ENCODE assay signal across 18 cellular contexts in the genomic region with DNA sequence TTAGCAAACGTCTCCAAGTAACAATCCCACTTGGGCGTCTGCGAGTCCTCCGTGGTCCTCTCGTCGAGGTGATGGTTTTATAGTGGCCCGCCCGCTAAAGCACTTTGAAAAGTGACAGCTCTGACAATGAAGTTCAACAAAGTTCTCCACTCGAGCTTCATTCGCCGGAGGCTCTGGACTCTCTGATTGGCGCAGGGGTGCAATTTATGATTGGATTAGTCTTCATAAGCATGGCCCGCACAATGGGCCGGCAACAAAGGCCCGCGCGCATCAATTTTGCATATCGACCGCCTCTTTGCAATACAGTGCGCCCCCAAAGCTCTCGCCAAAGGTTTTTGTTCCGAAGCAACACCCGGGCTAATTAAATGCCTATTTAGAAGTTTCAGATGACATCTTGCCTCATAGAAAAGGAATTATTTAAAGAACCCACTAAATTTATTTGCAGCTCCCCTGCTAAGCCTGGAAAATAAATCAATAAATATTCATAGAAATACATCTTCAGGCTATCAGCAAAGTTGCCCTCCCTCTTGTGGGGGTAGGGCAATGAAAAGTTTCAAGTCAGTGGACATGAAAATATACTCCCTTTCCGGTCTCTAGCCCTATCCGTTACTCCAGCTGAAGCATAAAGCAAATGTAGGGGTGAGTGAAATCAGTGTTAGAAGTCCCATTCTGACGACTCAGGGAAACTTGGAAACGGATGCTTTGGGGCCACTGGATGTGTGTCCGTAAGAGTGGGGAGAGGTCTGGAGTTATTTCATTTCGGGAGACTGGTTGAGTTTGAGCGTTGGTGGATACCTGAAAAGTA. TPM values are rescaled to one million over a fixed set of nuclear protein-coding genes. Genes with fewer than 3 reads are reported as not detected.
DNase-seq lines count a peak whose midpoint lies in the region; TF ChIP-seq lines count a peak whose summit lies in the region.
"Had no signal": no experiment of that assay in that cellular context is flagged by ENCODE, and none has a peak within 500 bp of the region (broad histone marks: within the 10 kb centered on the region; RNA-seq: fewer than 3 reads in every experiment).

A gene with protein sequence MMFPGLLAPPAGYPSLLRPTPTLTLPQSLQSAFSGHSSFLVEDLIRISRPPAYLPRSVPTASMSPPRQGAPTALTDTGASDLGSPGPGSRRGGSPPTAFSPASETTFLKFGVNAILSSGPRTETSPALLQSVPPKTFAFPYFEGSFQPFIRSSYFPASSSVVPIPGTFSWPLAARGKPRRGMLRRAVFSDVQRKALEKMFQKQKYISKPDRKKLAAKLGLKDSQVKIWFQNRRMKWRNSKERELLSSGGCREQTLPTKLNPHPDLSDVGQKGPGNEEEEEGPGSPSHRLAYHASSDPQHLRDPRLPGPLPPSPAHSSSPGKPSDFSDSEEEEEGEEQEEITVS (minus strand): TSS at position 51 of the 805 bp plus-strand sequence. CDS start 151 bp downstream, outside the sequence.

- CTCF ChIA-PET in activated naive CD4-positive, alpha-beta T cell treated with anti-CD3 and anti-CD28 coated beads for 36 hours (lab: Charles Lee): no interaction called here

- no peaks in the 10 kb centered on the region for H3K9me3 Mint-ChIP-seq in activated naive CD4-positive, alpha-beta T cell treated with anti-CD3 and anti-CD28 coated beads for 36 hours
- H3K9me3 Mint-ChIP-seq in IgD-negative memory B cell (peaks cover 5 to 17% (median 10%) of the 10 kb centered on the region in 3 donors), endothelial cell (ENCODE audit: unreplicated experiment) (no peaks in the 10 kb centered on the region)

- H3K27me3 ChIP-seq in neuron (ENCODE audit: insufficient read depth, low read length) (peaks cover 95% of the 10 kb centered on the region), transverse colon (peaks cover 100% of the 10 kb centered on the region)

- peaks cover 80% of the 10 kb centered on the region for H3K27me3 Mint-ChIP-seq in activated naive CD4-positive, alpha-beta T cell treated with anti-CD3 and anti-CD28 coated beads for 36 hours (ENCODE audit: low read depth)
- peaks cover 65% of the 10 kb centered on the region for H3K27me3 Mint-ChIP-seq in IgD-negative memory B cell
- H3K27me3 Mint-ChIP-seq in endothelial cell (ENCODE audit: unreplicated experiment): peaks cover 47% of the 10 kb centered on the region

- no peak within 1 kb of the TSS for H3K4me3 Mint-ChIP-seq in activated naive CD4-positive, alpha-beta T cell treated with anti-CD3 and anti-CD28 coated beads for 36 hours
- H3K4me3 Mint-ChIP-seq in IgD-negative memory B cell: peak within 1 kb of the TSS in 3 of 4 donors; percentile 22 to 43 (median 26)
- peak within 1 kb of the TSS; percentile 31 for H3K4me3 Mint-ChIP-seq in endothelial cell (ENCODE audit: unreplicated experiment)
- H3K4me3 Mint-ChIP-seq: HFFc6 had no signal

- no peak within 1 kb of the TSS for H3K27ac ChIP-seq in transverse colon
- H3K27ac ChIP-seq: heart left ventricle, PC-9, SK-N-MC, tibial artery had no signal

- H3K4me1 ChIP-seq in neuron (ENCODE audit: insufficient read depth, low read length): peaks cover 25% of the 10 kb centered on the region
- H3K4me1 ChIP-seq in transverse colon: peaks cover 7 to 33% (median 28%) of the 10 kb centered on the region in 4 donors

- peaks cover 50% of the 10 kb centered on the region for H3K4me1 Mint-ChIP-seq in activated naive CD4-positive, alpha-beta T cell treated with anti-CD3 and anti-CD28 coated beads for 36 hours (ENCODE audit: low read depth)
- H3K4me1 Mint-ChIP-seq in IgD-negative memory B cell (peaks cover 9 to 14% (median 10%) of the 10 kb centered on the region in 3 donors), endothelial cell (ENCODE audit: unreplicated experiment) (peaks cover 36% of the 10 kb centered on the region)

- no peak for TF ChIP-seq POLR2A in transverse colon (IDR thresholded peaks at IDR 0.05)

- H3K36me3 ChIP-seq in neuron (ENCODE audit: insufficient read depth, low read length) (no peaks in the 10 kb centered on the region), transverse colon (no peaks in the 10 kb centered on the region)
- H3K36me3 ChIP-seq: heart left ventricle, tibial artery had no signal

- in situ Hi-C loops in transverse colon (cut with MboI; ENCODE audit: low pct_ligation_motif_present in 1 of 4, low pct_unique_long_range_greater_than_20kb in 1 of 4, low sequenced_read_pairs in 3 of 4): no loop called here

- intact Hi-C loops in activated naive CD4-positive, alpha-beta T cell treated with anti-CD3 and anti-CD28 coated beads for 36 hours (cut with micrococcal nuclease): loop anchor here (2.0 kb wide), 1 partner anchor 48 kb away; no protein-coding TSS in a partner anchor
- intact Hi-C loops in transverse colon (cut with DNase I; ENCODE audit: low total_unique reads): no loop called here

- DNase-seq in activated naive CD4-positive, alpha-beta T cell treated with anti-CD3 and anti-CD28 coated beads for 36 hours: no peak
- no peak for DNase-seq in activated naive CD4-positive, alpha-beta T cell treated with anti-CD3 and anti-CD28 coated beads, Interleukin-2, amount 50 U/mL, for 16 hours
- DNase-seq in endothelial cell (ENCODE audit: low spot score) (no peak), occipital lobe (lab: John Stamatoyannopoulos, UW) (no peak), transverse colon (no peak)
- DNase-seq in activated CD4-positive, CD25-positive, alpha-beta regulatory T cell treated with anti-CD3 and anti-CD28 coated beads, Interleukin-2, amount 50 U/mL, for 72 hours: no peak
- DNase-seq: caudate nucleus; effector CD4-positive, alpha-beta T cell; heart left ventricle; HFFc6; PC-9; stimulated activated CD4-positive, alpha-beta T cell treated with anti-CD3 and anti-CD28 coated beads, Interleukin-4, amount 100 ng/mL, for 24 hours; tibial artery had no signal

- no peaks in the 10 kb centered on the region for H3K36me3 Mint-ChIP-seq in activated naive CD4-positive, alpha-beta T cell treated with anti-CD3 and anti-CD28 coated beads for 36 hours (ENCODE audit: low read depth)
- H3K36me3 Mint-ChIP-seq in IgD-negative memory B cell (no peaks in the 10 kb centered on the region), endothelial cell (ENCODE audit: low read depth, unreplicated experiment) (peaks cover 7% of the 10 kb centered on the region)

- TF ChIP-seq CTCF in endothelial cell (IDR thresholded peaks at IDR 0.05; ENCODE audit: unreplicated experiment) (no peak), transverse colon (IDR thresholded peaks at IDR 0.05) (no peak)

- peak within 1 kb of the TSS; percentile 11 for H3K4me3 ChIP-seq in neuron (ENCODE audit: low read length)
- no peak within 1 kb of the TSS for H3K4me3 ChIP-seq in transverse colon
- H3K4me3 ChIP-seq: PC-9, SK-N-MC, tibial artery had no signal

- 13 to 26% methylated on average over 5 to 30 of the region's 30 CpGs for WGBS in transverse colon (ENCODE audit: low coverage in 1 of 2), 2 donors

- H3K9me3 ChIP-seq in neuron (ENCODE audit: low read length): peaks cover 3% of the 10 kb centered on the region
- H3K9me3 ChIP-seq in transverse colon: no peaks in the 10 kb centered on the region
- H3K9me3 ChIP-seq: heart left ventricle had no signal

- no peak for TF ChIP-seq EP300 in transverse colon (IDR thresholded peaks at IDR 0.05; ENCODE audit: low read depth)

- peak within 1 kb of the TSS; percentile 30 for H3K27ac Mint-ChIP-seq in activated naive CD4-positive, alpha-beta T cell treated with anti-CD3 and anti-CD28 coated beads for 36 hours
- H3K27ac Mint-ChIP-seq in IgD-negative memory B cell: peak within 1 kb of the TSS; percentile 84 to 88 (median 85)
- H3K27ac Mint-ChIP-seq in endothelial cell (ENCODE audit: unreplicated experiment): no peak within 1 kb of the TSS
- H3K27ac Mint-ChIP-seq: HFFc6 had no signal

- H2AFZ ChIP-seq in neuron (ENCODE audit: low read depth, low read length): no peak within 1 kb of the TSS
- H2AFZ ChIP-seq: PC-9 had no signal

RNA-seq across cellular contexts. Expression of the gene that starts here (rescaled TPM):
- total RNA-seq in activated naive CD4-positive, alpha-beta T cell treated with anti-CD3 and anti-CD28 coated beads for 36 hours: not detected
- not detected for polyA plus RNA-seq in IgD-negative memory B cell
- total RNA-seq in endothelial cell (ENCODE audit: unreplicated experiment) (not detected), occipital lobe (not detected), transverse colon (not detected)
- total RNA-seq: heart left ventricle, HFFc6, kidney epithelial cell, PC-9 had no signal
- polyA plus RNA-seq: adipose tissue, heart left ventricle had no signal
